In the genomic region with DNA sequence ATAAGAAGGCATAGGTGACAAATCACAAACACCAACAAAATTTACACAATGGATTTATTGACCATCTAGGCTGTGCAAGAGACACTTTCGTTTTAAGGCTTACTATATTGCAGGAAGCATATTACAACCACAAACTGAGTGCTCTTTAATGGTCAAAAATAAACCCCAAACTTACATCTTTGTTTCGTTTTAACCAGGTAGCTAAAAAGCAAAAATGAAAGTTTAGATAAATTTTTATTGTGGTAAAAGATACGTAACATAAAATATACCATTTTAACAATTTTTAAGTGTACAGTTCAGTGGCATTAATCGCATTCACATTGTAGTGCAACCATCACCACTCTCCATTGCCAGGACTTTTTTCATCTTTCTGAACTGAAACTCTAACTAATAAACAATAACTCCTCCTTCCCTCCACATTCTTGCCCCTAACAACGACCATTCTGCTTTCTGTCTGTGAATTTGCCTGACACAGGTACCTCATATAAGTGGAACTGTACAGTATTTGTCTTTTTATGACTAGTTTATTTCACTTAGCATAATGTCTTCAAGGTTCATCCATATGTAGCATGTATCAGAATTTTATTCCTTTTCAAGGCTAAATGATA, we compare ENCODE assay signal across 11 cellular contexts. TPM values are rescaled to one million over a fixed set of nuclear protein-coding genes. Genes with fewer than 3 reads are reported as not detected.
DNase-seq lines count a peak whose midpoint lies in the region; ATAC-seq, FAIRE-seq and TF ChIP-seq lines count a peak whose summit lies in the region.
"Had no signal": no experiment of that assay in that cellular context is flagged by ENCODE, and none has a peak within 500 bp of the region (broad histone marks: within the 10 kb centered on the region; RNA-seq: fewer than 3 reads in every experiment).

No MANE protein-coding gene starts in this region.

- no peak for TF ChIP-seq EP300 in stomach (IDR thresholded peaks at IDR 0.05)

- peak overlapping the region; percentile 1 for H3K4me3 ChIP-seq in CD8-positive, alpha-beta memory T cell (ENCODE audit: low read length)
- H3K4me3 ChIP-seq in foreskin fibroblast (ENCODE audit: low read depth in 1 of 2, low read length in 2 of 2), result no peak overlapping the region
- no peak overlapping the region for H3K4me3 ChIP-seq in stomach

- TF ChIP-seq CTCF in foreskin fibroblast (IDR thresholded peaks at IDR 0.05; ENCODE audit: low read depth, low read length) (no peak), mesothelial cell of epicardium (IDR thresholded peaks at IDR 0.05; ENCODE audit: unreplicated experiment) (no peak), stomach (IDR thresholded peaks at IDR 0.05) (no peak)

- no peaks in the 10 kb centered on the region for H3K9me3 ChIP-seq in CD8-positive, alpha-beta memory T cell (ENCODE audit: low read length)
- peaks cover 0 to 6% (median 1%) of the 10 kb centered on the region in 4 donors for H3K9me3 ChIP-seq in stomach

- 61 to 68% (median 65%) methylated on average over 5 of the region's 5 CpGs for WGBS in stomach, 5 donors

- POLR2A ChIA-PET in CD8-positive, alpha-beta memory T cell (lab: Charles Lee), result no interaction called here

- H3K9me3 Mint-ChIP-seq in CD8-positive, alpha-beta memory T cell, result peaks cover 0 to 3% (median 0%) of the 10 kb centered on the region in 5 donors
- peaks cover 26% of the 10 kb centered on the region for H3K9me3 Mint-ChIP-seq in T-helper 2 cell treated with Interferon-gamma antibody and Interleukin-4, amounts not matched to agents 5 μg/mL and 100 μg/mL, for 36 hours
- peaks cover 19% of the 10 kb centered on the region for H3K9me3 Mint-ChIP-seq in mesothelial cell of epicardium

- ATAC-seq in HG02938 (IDR thresholded peaks at IDR 0.05; ENCODE audit: unreplicated experiment), result peak; percentile 83

- FAIRE-seq in GM19239 (lab: Jason Lieb, UNC), result peak; percentile 100

- peak overlapping the region in 7 of 8 donors; percentile 10 to 94 (median 68) for H3K27ac Mint-ChIP-seq in CD8-positive, alpha-beta memory T cell
- peak overlapping the region; percentile 84 for H3K27ac Mint-ChIP-seq in T-helper 2 cell treated with Interferon-gamma antibody and Interleukin-4, amounts not matched to agents 5 μg/mL and 100 μg/mL, for 36 hours
- H3K27ac Mint-ChIP-seq in mesothelial cell of epicardium, result no peak overlapping the region
- H3K27ac Mint-ChIP-seq: nephron progenitor cell had no signal

- intact Hi-C loops in stomach (cut with DNase I; ENCODE audit: low total_unique reads), result no loop called here

- no peaks in the 10 kb centered on the region for H3K36me3 ChIP-seq in CD8-positive, alpha-beta memory T cell (ENCODE audit: insufficient read depth, low read length)
- no peaks in the 10 kb centered on the region for H3K36me3 ChIP-seq in stomach

- H3K4me3 Mint-ChIP-seq in CD8-positive, alpha-beta memory T cell, result peak overlapping the region; percentile 35 to 85 (median 68)
- peak overlapping the region; percentile 68 for H3K4me3 Mint-ChIP-seq in T-helper 2 cell treated with Interferon-gamma antibody and Interleukin-4, amounts not matched to agents 5 μg/mL and 100 μg/mL, for 36 hours
- no peak overlapping the region for H3K4me3 Mint-ChIP-seq in mesothelial cell of epicardium
- H3K4me3 Mint-ChIP-seq: nephron progenitor cell had no signal

- CTCF ChIA-PET in CD8-positive, alpha-beta memory T cell (lab: Charles Lee), result interaction anchor here (0.9 kb wide), 1 partner anchor 44 kb away, joined by 4 read pairs; no protein-coding TSS in a partner anchor

- H3K4me1 ChIP-seq in CD8-positive, alpha-beta memory T cell (ENCODE audit: insufficient read depth, low read length), result peaks cover 6% of the 10 kb centered on the region
- no peaks in the 10 kb centered on the region for H3K4me1 ChIP-seq in stomach

- no peaks in the 10 kb centered on the region for H3K27me3 Mint-ChIP-seq in CD8-positive, alpha-beta memory T cell
- peaks cover 4% of the 10 kb centered on the region for H3K27me3 Mint-ChIP-seq in T-helper 2 cell treated with Interferon-gamma antibody and Interleukin-4, amounts not matched to agents 5 μg/mL and 100 μg/mL, for 36 hours (ENCODE audit: low read depth)
- peaks cover 31% of the 10 kb centered on the region for H3K27me3 Mint-ChIP-seq in mesothelial cell of epicardium (ENCODE audit: low read depth)

- no peaks in the 10 kb centered on the region for H3K27me3 ChIP-seq in CD8-positive, alpha-beta memory T cell (ENCODE audit: insufficient read depth, low read length, poor library complexity, severe bottlenecking)
- no peaks in the 10 kb centered on the region for H3K27me3 ChIP-seq in stomach

- DNase-seq in CD8-positive, alpha-beta memory T cell, result peak in 1 of 5 donors; percentile 21
- peak; percentile 61 for DNase-seq in GM19239 (ENCODE audit: insufficient read length, low spot score)
- no peak for DNase-seq in T-helper 2 cell treated with Interferon-gamma antibody and Interleukin-4, amounts not matched to agents 5 μg/mL and 100 μg/mL, for 36 hours (ENCODE audit: low spot score)
- DNase-seq in foreskin fibroblast, result no peak
- no peak for DNase-seq in mesothelial cell of epicardium (ENCODE audit: low spot score in 2 of 2, unreplicated experiment in 2 of 2)
- no peak for DNase-seq in stomach
- DNase-seq in NCI-H2029 (lab: John Stamatoyannopoulos, UW), result no peak
- DNase-seq: foreskin melanocyte, NCI-H446, nephron progenitor cell had no signal

- no peak for TF ChIP-seq POLR2A in stomach (IDR thresholded peaks at IDR 0.05)

- peaks cover 24 to 53% (median 27%) of the 10 kb centered on the region in 3 donors for H3K4me1 Mint-ChIP-seq in CD8-positive, alpha-beta memory T cell
- peaks cover 31% of the 10 kb centered on the region for H3K4me1 Mint-ChIP-seq in T-helper 2 cell treated with Interferon-gamma antibody and Interleukin-4, amounts not matched to agents 5 μg/mL and 100 μg/mL, for 36 hours (ENCODE audit: low read depth)
- no peaks in the 10 kb centered on the region for H3K4me1 Mint-ChIP-seq in mesothelial cell of epicardium

- no peak overlapping the region for H3K27ac ChIP-seq in CD8-positive, alpha-beta memory T cell (ENCODE audit: low read depth, low read length)
- H3K27ac ChIP-seq in stomach, result no peak overlapping the region

- no peaks in the 10 kb centered on the region for H3K36me3 Mint-ChIP-seq in CD8-positive, alpha-beta memory T cell
- peaks cover 4% of the 10 kb centered on the region for H3K36me3 Mint-ChIP-seq in T-helper 2 cell treated with Interferon-gamma antibody and Interleukin-4, amounts not matched to agents 5 μg/mL and 100 μg/mL, for 36 hours (ENCODE audit: low read depth)
- no peaks in the 10 kb centered on the region for H3K36me3 Mint-ChIP-seq in mesothelial cell of epicardium

RNA-seq across cellular contexts. Expression of a gene that starts 32.3 kb away (rescaled TPM):
- 10 to 100 TPM; 24.4 to 25.3 TPM for total RNA-seq in CD8-positive, alpha-beta memory T cell
- 38.5 TPM for polyA plus RNA-seq in CD8-positive, alpha-beta memory T cell
- total RNA-seq in mesothelial cell of epicardium (29.9 to 32.0 TPM (median 30.9 TPM) in 3 replicates), stomach (100 to 1,000 TPM in 1 of 5 donors, 10 to 100 TPM in 4; 15.6 to 338 (median 31.2) TPM)
- 10 to 100 TPM; 33.9 to 43.7 (median 35.7) TPM for polyA plus RNA-seq in stomach
